21 cellular contexts compared by ENCODE assay signal in the genomic region with DNA sequence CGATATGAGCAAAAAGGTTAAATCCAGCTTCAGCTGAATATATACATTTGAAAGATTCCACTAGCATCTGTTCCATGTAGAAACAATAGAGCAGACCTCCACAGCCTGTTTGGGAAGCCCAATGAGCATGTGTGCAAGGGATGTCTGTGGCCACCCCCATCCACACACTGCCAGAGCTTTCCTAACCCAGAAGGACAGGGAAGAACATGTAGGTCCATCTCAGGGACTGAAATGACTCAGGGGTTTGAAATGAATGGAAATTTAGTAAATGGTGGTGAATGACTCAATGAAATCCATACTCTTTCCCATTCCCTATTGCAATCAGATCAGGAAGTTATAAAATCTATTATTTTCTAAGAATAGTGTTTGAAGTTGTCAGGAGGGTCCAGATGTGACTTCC.
A peak's percentile ranks its signal among the peaks of the same experiment; 100 is the strongest.
DNase-seq lines count a peak whose midpoint lies in the region; FAIRE-seq and TF ChIP-seq lines count a peak whose summit lies in the region.
"Had no signal": no experiment of that assay in that cellular context is flagged by ENCODE, and none has a peak within 500 bp of the region (broad histone marks: within the 10 kb centered on the region; RNA-seq: fewer than 3 reads in every experiment).

No MANE protein-coding gene starts in this region.

- intact Hi-C loops in mammary epithelial cell (cut with micrococcal nuclease) = no loop called here

- peaks cover 12% of the 10 kb centered on the region for H3K4me1 ChIP-seq in mammary epithelial cell (ENCODE audit: insufficient read depth, low read length)
- H3K4me1 ChIP-seq: colonic mucosa, HAP-1, vagina had no signal

- CTCF ChIA-PET in mammary epithelial cell (lab: Charles Lee; ENCODE audit: low non-redundant PET) = no interaction called here

- DNase-seq in AG20443 (ENCODE audit: low spot score) (peak; percentile 72), HT1080 (ENCODE audit: low read depth) (peak; percentile 67), mammary epithelial cell (peak; percentile 2), kidney tubule cell (ENCODE audit: low spot score) (peak; percentile 5), iPS-NIHi11 (ENCODE audit: low spot score) (no peak), HTR-8/SVneo (ENCODE audit: insufficient read length, low spot score) (no peak)
- no peak for DNase-seq in stimulated activated naive CD4-positive, alpha-beta T cell (lab: John Stamatoyannopoulos, UW)
- no peak for DNase-seq in effector CD8-positive, alpha-beta T cell (lab: John Stamatoyannopoulos, UW)
- DNase-seq: activated CD4-positive, alpha-beta T cell treated with anti-CD3 and anti-CD28 coated beads for 48 hours; activated naive CD8-positive, alpha-beta T cell treated with anti-CD3 and anti-CD28 coated beads for 36 hours; CD8-positive, alpha-beta T cell; colonic mucosa; kidney glomerular epithelial cell; nucleus accumbens; RPMI8226; stimulated activated CD8-positive, alpha-beta memory T cell treated with anti-CD3 and anti-CD28 coated beads, Interleukin-4, amount 100 ng/mL, for 48 hours had no signal

- no peak overlapping the region for H3K27ac ChIP-seq in mammary epithelial cell (ENCODE audit: insufficient read depth, low read depth, low read length)
- H3K27ac ChIP-seq: colonic mucosa, vagina had no signal

- H2AFZ ChIP-seq in mammary epithelial cell (ENCODE audit: low read depth, low read length) = no peak overlapping the region

- no peak for FAIRE-seq in HTR-8/SVneo (lab: Jason Lieb, UNC)
- FAIRE-seq: endometrium, frontal cortex, TTC549 had no signal

- 85% methylated on average over 1 of the region's 1 CpG for WGBS in mammary epithelial cell (ENCODE audit: low coverage, missing lambda C conversion rate)

- no peaks in the 10 kb centered on the region for H4K20me1 ChIP-seq in mammary epithelial cell (ENCODE audit: insufficient read depth, low read length)

- TF ChIP-seq CTCF in mammary epithelial cell (conservative IDR thresholded peaks at IDR 0.05 in 1 of 2, IDR thresholded peaks at IDR 0.05 in 1 of 2; ENCODE audit: extremely low read depth in 1 of 2, insufficient read depth in 1 of 2, low read depth in 1 of 2, low read length in 2 of 2) = no peak

- no peak overlapping the region for H3K4me3 ChIP-seq in mammary epithelial cell (replicated peaks in 1 of 3; ENCODE audit: insufficient read depth in 1 of 3, low read depth in 2 of 3, low read length in 3 of 3)
- H3K4me3 ChIP-seq: colonic mucosa, HAP-1, vagina had no signal

- no peaks in the 10 kb centered on the region for H3K9me3 ChIP-seq in mammary epithelial cell (replicated peaks; ENCODE audit: insufficient read depth, low read length)
- H3K9me3 ChIP-seq: colonic mucosa, HAP-1, vagina had no signal

- in situ Hi-C loops in mammary epithelial cell (cut with MboI; ENCODE audit: low sequenced_read_pairs in 2 of 2) = no loop called here

- H3K36me3 ChIP-seq in mammary epithelial cell (ENCODE audit: insufficient read depth, low read length) = no peaks in the 10 kb centered on the region
- H3K36me3 ChIP-seq: colonic mucosa, HAP-1, vagina had no signal

- H3K27me3 ChIP-seq in mammary epithelial cell (ENCODE audit: insufficient read depth, low read length) = no peaks in the 10 kb centered on the region
- H3K27me3 ChIP-seq: colonic mucosa, vagina had no signal

- no TSS peak for BruUV-seq in mammary epithelial cell (replicated peaks; lab: Mats Ljungman, UMichigan)

- dilution Hi-C loops in mammary epithelial cell (cut with HindIII; ENCODE audit: low sequenced_read_pairs) = no loop called here

- no peak overlapping the region for H3K9ac ChIP-seq in mammary epithelial cell (ENCODE audit: insufficient read depth, low read length)

- H3K4me2 ChIP-seq in mammary epithelial cell (ENCODE audit: insufficient read depth, low read depth, low read length) = peak overlapping the region; percentile 19

- no peaks in the 10 kb centered on the region for H3K79me2 ChIP-seq in mammary epithelial cell (ENCODE audit: insufficient read depth, low read length)

Comparison
In these comparisons a context has a peak if more than half of its experiments do, and no peak if none do; other contexts are left out.
1. DNase-seq: peak in AG20443 (single experiment), HT1080 (single experiment), mammary epithelial cell (single experiment) and kidney tubule cell (single experiment); none in iPS-NIHi11 (single experiment), stimulated activated naive CD4-positive, alpha-beta T cell (0 of 6), effector CD8-positive, alpha-beta T cell (single experiment) and HTR-8/SVneo (single experiment).